ENCODE assay signal across 30 cellular contexts in genomic region chr17:68155692-68156091, GRCh38.
"Had no signal": no experiment of that assay in that cellular context is flagged by ENCODE, and none has a peak within 500 bp of the region (broad histone marks: within the 10 kb centered on the region; RNA-seq: fewer than 3 reads in every experiment).

No MANE protein-coding gene starts in this region.

- H3K27me3 ChIP-seq: adrenal gland, ascending aorta, breast epithelium, cardiac muscle cell, colonic mucosa, esophagus squamous epithelium had no signal

- DNase-seq: activated B cell treated with CpG ODN at 0.5 μM for 24 hours; activated CD4-positive, alpha-beta T cell treated with anti-CD3 and anti-CD28 coated beads for 48 hours; activated CD4-positive, alpha-beta T cell treated with anti-CD3 and anti-CD28 coated beads, Interleukin-2, amount 50 U/mL, for 1 hour; activated CD4-positive, alpha-beta T cell treated with anti-CD3 and anti-CD28 coated beads, Interleukin-2, amount 50 U/mL, for 48 hours; activated CD8-positive, alpha-beta memory T cell treated with anti-CD3 and anti-CD28 coated beads for 24 hours; activated CD8-positive, alpha-beta T cell treated with anti-CD3 and anti-CD28 coated beads for 36 hours; activated effector memory CD4-positive, alpha-beta T cell treated with Interleukin-2 at 50 U/mL for 16 hours; activated gamma-delta T cell treated with Interleukin-2 at 50 U/mL for 16 hours; activated naive CD4-positive, alpha-beta T cell treated with anti-CD3 and anti-CD28 coated beads, Interleukin-2, amount 50 U/mL, for 16 hours; activated naive CD4-positive, alpha-beta T cell treated with Interleukin-2 at 50 U/mL for 16 hours; activated T-cell treated with anti-CD3 and anti-CD28 coated beads, Interleukin-2, amount 50 U/mL, for 4 hours; adrenal gland; amygdala; central memory CD4-positive, alpha-beta T cell; cerebellar nuclear complex; colonic mucosa; effector CD8-positive, alpha-beta T cell; esophagus squamous epithelium; foreskin fibroblast; head of caudate nucleus; T-helper 1 cell; T-helper 17 cell; T1000; WERI-Rb-1 had no signal

- H3K4me1 ChIP-seq: adrenal gland, ascending aorta, breast epithelium, colonic mucosa, esophagus squamous epithelium had no signal

- ATAC-seq: activated CD4-positive, CD25-positive, alpha-beta regulatory T cell treated with anti-CD3 and anti-CD28 coated beads, Interleukin-2, amount 50 U/mL, for 24 hours; activated CD8-positive, alpha-beta T cell treated with anti-CD3 and anti-CD28 coated beads for 36 hours; activated T-cell treated with anti-CD3 and anti-CD28 coated beads, Interleukin-2, amount 50 U/mL, for 4 hours; activated T-helper 17 cell treated with anti-CD3 and anti-CD28 coated beads, Interleukin-2, amount 50 U/mL, for 72 hours; T-helper 17 cell had no signal

- H3K27ac ChIP-seq: adrenal gland, ascending aorta, breast epithelium, cardiac muscle cell, colonic mucosa, epithelial cell of prostate, esophagus squamous epithelium, WERI-Rb-1 had no signal

- H3K36me3 ChIP-seq: adrenal gland, ascending aorta, breast epithelium, cardiac muscle cell, colonic mucosa, esophagus squamous epithelium, WERI-Rb-1 had no signal

- H3K9me3 ChIP-seq: adrenal gland, ascending aorta, breast epithelium, colonic mucosa, esophagus squamous epithelium had no signal

- H3K4me3 ChIP-seq: adrenal gland, ascending aorta, breast epithelium, cardiac muscle cell, colonic mucosa, esophagus squamous epithelium had no signal
